8 cellular contexts compared by ENCODE assay signal in the genomic region with DNA sequence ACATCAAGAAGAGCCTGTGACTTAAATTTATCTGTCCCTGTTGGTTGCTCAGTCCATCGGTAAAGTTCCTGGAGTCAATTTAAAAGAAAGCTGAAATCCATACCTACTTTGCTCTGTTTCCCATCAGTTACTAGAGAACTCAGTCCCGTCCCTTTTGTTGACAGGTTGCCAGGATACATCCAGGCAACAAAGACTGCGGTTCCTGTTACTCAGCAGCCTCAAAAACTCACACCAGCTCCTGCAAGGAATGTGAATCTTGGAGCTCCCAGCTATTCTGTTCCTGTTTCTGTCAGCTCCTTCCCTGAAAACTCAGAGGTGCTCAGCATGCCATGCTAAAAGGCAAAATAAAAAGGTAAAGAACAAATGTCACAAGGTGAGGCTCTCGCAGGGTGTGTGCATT. TPM values are rescaled to one million over a fixed set of nuclear protein-coding genes. Genes with fewer than 3 reads are reported as not detected.
DNase-seq lines count a peak whose midpoint lies in the region; ATAC-seq, FAIRE-seq and TF ChIP-seq lines count a peak whose summit lies in the region.

Gene ZNF474 (plus strand): TSS at position 215 of the 400 bp plus-strand sequence. CDS start 22,445 bp downstream, outside the sequence.

- BruUV-seq in K562 (replicated peaks; lab: Mats Ljungman, UMichigan), result no TSS peak
- no TSS peak for BruUV-seq in HepG2 (replicated peaks; lab: Mats Ljungman, UMichigan)

- H3K4me1 Mint-ChIP-seq in activated T-helper 1 cell treated with anti-CD3 and anti-CD28 coated beads, Interleukin-12 subunit alpha, Interleukin-12 subunit beta, Interleukin-2, Interleukin-4 antibody, amounts not matched to agents 30 ng/mL and 10 ng/mL and 1 ng/mL, durations not matched to agents 14 hours and 24 hours and 36 hours (ENCODE audit: low read depth), result no peaks in the 10 kb centered on the region

- H2AFZ ChIP-seq in K562 (ENCODE audit: low read depth, low read length), result peak within 1 kb of the TSS; percentile 82
- no peak within 1 kb of the TSS for H2AFZ ChIP-seq in HepG2 (ENCODE audit: low read length)

- POLR2A ChIA-PET in K562 (lab: Yijun Ruan, JAX) (interaction anchor here (1.6 kb wide), 1 partner anchor 16 kb away, joined by 5 read pairs; no protein-coding TSS in a partner anchor), HepG2 (lab: Yijun Ruan, JAX) (no interaction called here)

- no peaks in the 10 kb centered on the region for H3K9me3 Mint-ChIP-seq in activated T-helper 1 cell treated with anti-CD3 and anti-CD28 coated beads, Interleukin-12 subunit alpha, Interleukin-12 subunit beta, Interleukin-2, Interleukin-4 antibody, amounts not matched to agents 30 ng/mL and 10 ng/mL and 1 ng/mL, durations not matched to agents 14 hours and 24 hours and 36 hours

- TF ChIP-seq EP300 in K562 (IDR thresholded peaks at IDR 0.05; ENCODE audit: low read length) (0 out of 2 replicates have a peak, but pooled peaks have one; percentile 19), HepG2 (IDR thresholded peaks at IDR 0.05; ENCODE audit: low read depth in 2 of 2, low read length in 2 of 2) (no peak), HepG2 (CRISPR knock-in tag; IDR thresholded peaks at IDR 0.05; ENCODE audit: borderline replicate concordance) (no peak)

- TF ChIP-seq CTCF in K562 (IDR thresholded peaks at IDR 0.05 in 2 of 3, conservative IDR thresholded peaks at IDR 0.05 in 1 of 3; ENCODE audit: insufficient read depth in 2 of 3, low read depth in 1 of 3, low read length in 3 of 3) (no peak), HepG2 (CRISPR knock-in tag; IDR thresholded peaks at IDR 0.05) (no peak)

- DNase-seq in Right ventricle myocardium inferior (ENCODE audit: missing footprints) (no peak), cardiac septum (ENCODE audit: low spot score) (no peak), K562 (ENCODE audit: extremely low read depth in 1 of 4, low spot score in 3 of 4) (peak; percentile 25 to 76 (median 30)), islet precursor cell (peak; percentile 96), HepG2 (ENCODE audit: low spot score) (no peak)
- DNase-seq in activated T-helper 1 cell treated with anti-CD3 and anti-CD28 coated beads, Interleukin-12 subunit alpha, Interleukin-12 subunit beta, Interleukin-2, Interleukin-4 antibody, amounts not matched to agents 30 ng/mL and 10 ng/mL and 1 ng/mL, durations not matched to agents 14 hours and 24 hours and 36 hours (ENCODE audit: low spot score), result no peak
- DNase-seq in activated CD4-positive, alpha-beta T cell treated with anti-CD3 and anti-CD28 coated beads, Interleukin-2, amount 50 U/mL, for 4 hours, result no peak

- H3K27ac ChIP-seq in K562 (ENCODE audit: extremely low read depth, low read depth, low read length) (0 out of 3 replicates have a peak within 1 kb of the TSS, but pooled peaks have one; percentile 39), HepG2 (ENCODE audit: extremely low read length, insufficient read depth, low read length) (no peak within 1 kb of the TSS)

- H3K4me3 ChIP-seq in K562 (no peak within 1 kb of the TSS), HepG2 (replicated peaks in 1 of 3; ENCODE audit: insufficient read depth in 1 of 3, low read depth in 2 of 3, low read length in 3 of 3) (no peak within 1 kb of the TSS)

- H3K9ac ChIP-seq in K562 (ENCODE audit: insufficient read depth in 1 of 2, low read depth in 2 of 2, low read length in 2 of 2) (0 out of 4 replicates have a peak within 1 kb of the TSS, but pooled peaks of 1 of the 2 experiments have one; percentile 27), HepG2 (ENCODE audit: insufficient read depth, low read depth, low read length) (no peak within 1 kb of the TSS)

- TF ChIP-seq RAD21 in K562 (CRISPR knock-in tag; conservative IDR thresholded peaks at IDR 0.05 in 1 of 2, IDR thresholded peaks at IDR 0.05 in 1 of 2) (no peak), HepG2 (CRISPR knock-in tag; IDR thresholded peaks at IDR 0.05) (no peak)

- H4K20me1 ChIP-seq in K562 (replicated peaks; ENCODE audit: control insufficient read depth, insufficient read depth, low read length), result no peaks in the 10 kb centered on the region
- no peaks in the 10 kb centered on the region for H4K20me1 ChIP-seq in HepG2 (ENCODE audit: insufficient read depth, low read length)

- intact Hi-C loops in Right ventricle myocardium inferior (cut with DNase I), result no loop called here
- intact Hi-C loops in cardiac septum (cut with DNase I), result no loop called here
- intact Hi-C loops in K562 (cut with micrococcal nuclease), result no loop called here
- intact Hi-C loops in HepG2 (cut with micrococcal nuclease; ENCODE audit: unreplicated experiment), result no loop called here
- intact Hi-C loops in activated T-helper 1 cell treated with anti-CD3 and anti-CD28 coated beads, Interleukin-12 subunit alpha, Interleukin-12 subunit beta, Interleukin-2, Interleukin-4 antibody, amounts not matched to agents 30 ng/mL and 10 ng/mL and 1 ng/mL, durations not matched to agents 14 hours and 24 hours and 36 hours (cut with micrococcal nuclease), result no loop called here

- FAIRE-seq in K562 (lab: Jason Lieb, UNC), result peak; percentile 79
- no peak for FAIRE-seq in HepG2 (lab: Jason Lieb, UNC)

- no peaks in the 10 kb centered on the region for H3K27me3 Mint-ChIP-seq in activated T-helper 1 cell treated with anti-CD3 and anti-CD28 coated beads, Interleukin-12 subunit alpha, Interleukin-12 subunit beta, Interleukin-2, Interleukin-4 antibody, amounts not matched to agents 30 ng/mL and 10 ng/mL and 1 ng/mL, durations not matched to agents 14 hours and 24 hours and 36 hours (ENCODE audit: insufficient read depth)

- H3K36me3 ChIP-seq in K562 (ENCODE audit: control insufficient read depth, insufficient read depth, low read length), result no peaks in the 10 kb centered on the region
- no peaks in the 10 kb centered on the region for H3K36me3 ChIP-seq in HepG2 (replicated peaks in 1 of 2; ENCODE audit: control insufficient read depth in 1 of 2, insufficient read depth in 2 of 2, low read length in 2 of 2)

- WGBS in K562 (ENCODE audit: insufficient coverage, low coverage, missing lambda C conversion rate), result 17% methylated on average over 4 of the region's 4 CpGs
- 23% methylated on average over 4 of the region's 4 CpGs for WGBS in HepG2 (ENCODE audit: low lambda C conversion rate)

- no peaks in the 10 kb centered on the region for H3K27me3 ChIP-seq in K562 (ENCODE audit: control insufficient read depth in 2 of 2, insufficient read depth in 2 of 2, low read length in 2 of 2)
- no peaks in the 10 kb centered on the region for H3K27me3 ChIP-seq in HepG2 (ENCODE audit: control insufficient read depth in 1 of 2, insufficient read depth in 2 of 2, low read length in 2 of 2)

- H3K4me2 ChIP-seq in K562 (ENCODE audit: insufficient read depth, low read length) (peak within 1 kb of the TSS; percentile 54), HepG2 (ENCODE audit: low read depth, low read length) (no peak within 1 kb of the TSS)

- ATAC-seq in Right ventricle myocardium inferior (peak; percentile 60), K562 (peak; percentile 66), HG02759 (IDR thresholded peaks at IDR 0.05; ENCODE audit: unreplicated experiment) (no peak), HepG2 (no peak)

- CTCF ChIA-PET in K562 (lab: Yijun Ruan, JAX; ENCODE audit: low intra/inter-chr PET ratio), result no interaction called here
- CTCF ChIA-PET in HepG2 (lab: Yijun Ruan, JAX; ENCODE audit: low intra/inter-chr PET ratio, low total read pairs), result no interaction called here

- H3K27ac Mint-ChIP-seq in activated T-helper 1 cell treated with anti-CD3 and anti-CD28 coated beads, Interleukin-12 subunit alpha, Interleukin-12 subunit beta, Interleukin-2, Interleukin-4 antibody, amounts not matched to agents 30 ng/mL and 10 ng/mL and 1 ng/mL, durations not matched to agents 14 hours and 24 hours and 36 hours, result no peak within 1 kb of the TSS

- no peaks in the 10 kb centered on the region for H3K9me1 ChIP-seq in K562 (ENCODE audit: control insufficient read depth, insufficient read depth, low read length)

- TF ChIP-seq POLR2A in K562 (conservative IDR thresholded peaks at IDR 0.05) (no peak), HepG2 (IDR thresholded peaks at IDR 0.05; ENCODE audit: insufficient read depth in 1 of 2, low read depth in 2 of 2, low read length in 2 of 2) (no peak)

- H3K4me1 ChIP-seq in K562 (replicated peaks in 1 of 2; ENCODE audit: control insufficient read depth in 2 of 2, insufficient read depth in 2 of 2, low read length in 2 of 2) (peaks cover 7 to 31% of the 10 kb centered on the region in 2 experiments; a peak in 3 of 5 replicates), HepG2 (ENCODE audit: insufficient read depth, low read length) (no peaks in the 10 kb centered on the region)

- no peaks in the 10 kb centered on the region for H3K79me2 ChIP-seq in K562 (ENCODE audit: control insufficient read depth, insufficient read depth, low read length)
- H3K79me2 ChIP-seq in HepG2 (ENCODE audit: insufficient read depth, low read length), result no peaks in the 10 kb centered on the region

- no peaks in the 10 kb centered on the region for H3K36me3 Mint-ChIP-seq in activated T-helper 1 cell treated with anti-CD3 and anti-CD28 coated beads, Interleukin-12 subunit alpha, Interleukin-12 subunit beta, Interleukin-2, Interleukin-4 antibody, amounts not matched to agents 30 ng/mL and 10 ng/mL and 1 ng/mL, durations not matched to agents 14 hours and 24 hours and 36 hours (ENCODE audit: low read depth)

- H3K4me3 Mint-ChIP-seq in activated T-helper 1 cell treated with anti-CD3 and anti-CD28 coated beads, Interleukin-12 subunit alpha, Interleukin-12 subunit beta, Interleukin-2, Interleukin-4 antibody, amounts not matched to agents 30 ng/mL and 10 ng/mL and 1 ng/mL, durations not matched to agents 14 hours and 24 hours and 36 hours, result no peak within 1 kb of the TSS

- in situ Hi-C loops in K562 (cut with MboI) (no loop called here), HepG2 (cut with HindIII; ENCODE audit: extremely low pct_ligation_motif_present, low pct_unique_long_range_greater_than_20kb) (no loop called here)

- H3K9me3 ChIP-seq in K562 (replicated peaks; ENCODE audit: control insufficient read depth, insufficient read depth, low read depth, low read length) (no peaks in the 10 kb centered on the region), HepG2 (ENCODE audit: low read length) (no peaks in the 10 kb centered on the region)

RNA-seq across cellular contexts. Expression of gene ZNF474, which starts in this region (rescaled TPM):
- total RNA-seq in Right ventricle myocardium inferior (not detected), cardiac septum (not detected), K562 (2014; rRNA removed) (0.08 and 0.50 TPM in 2 replicates), K562 (2014; rRNA removed; fragmentation: Illumina TruSeq; extraction: Trizol) (0.45 and 0.47 TPM in 2 replicates), K562 (2015; rRNA removed; fragmentation: Illumina TruSeq; extraction: Trizol) (0.26 and 0.62 TPM in 2 replicates), K562 (2021) (0.16 and 0.25 TPM in 2 replicates), HepG2 (2016; rRNA removed; fragmentation: Illumina TruSeq; extraction: Trizol) (0.07 TPM in 1 of 2 replicates, not detected in the other)
- total RNA-seq in K562 (2011; cell fraction: chromatin; rRNA removed; ENCODE audit: low replicate concordance), result 0.23 and 0.95 TPM in 2 replicates
- total RNA-seq in K562 (2011; cell fraction: nucleolus; rRNA removed), result 0.17 and 0.79 TPM in 2 replicates
- total RNA-seq in K562 (2011; cell fraction: nucleoplasm; rRNA removed), result 0.44 and 0.92 TPM in 2 replicates
- polyA plus RNA-seq in K562 (2011; rRNA removed) (0.31 and 0.45 TPM in 2 replicates), K562 (2014; fragmentation: Illumina TruSeq; extraction: Trizol) (0.22 and 0.31 TPM in 2 replicates), K562 (2014; fragmentation: Nextera tagmentation; extraction: Ambion mirVana) (under 1 TPM; 0.35 to 0.39 TPM), K562 (2014; rRNA removed) (0.13 and 0.21 TPM in 2 replicates), HepG2 (2011; rRNA removed) (not detected in 2 replicates)
- polyA plus RNA-seq in K562 (2011; cell fraction: cytosol; rRNA removed), result 0.12 and 0.21 TPM in 2 replicates
- 0.28 and 0.63 TPM in 2 replicates for polyA plus RNA-seq in K562 (2011; cell fraction: nucleus; rRNA removed)
- polyA plus RNA-seq in K562 (2012), result 0.08 and 0.39 TPM in 2 replicates
- 0.42 and 0.60 TPM in 2 replicates for polyA minus RNA-seq in K562 (2011; rRNA and poly(A)+ RNA removed)
- polyA minus RNA-seq in K562 (2011; cell fraction: cytosol; rRNA and poly(A)+ RNA removed), result not detected in 2 replicates
- 0.27 and 0.44 TPM in 2 replicates for polyA minus RNA-seq in K562 (2011; cell fraction: nucleus; rRNA and poly(A)+ RNA removed)
- not detected in 2 replicates for total RNA-seq in HepG2 (2016; cell fraction: cytosol; rRNA removed; fragmentation: Illumina TruSeq; extraction: Trizol; ENCODE audit: low read depth)
- total RNA-seq in HepG2 (2016; cell fraction: insoluble cytoplasmic fraction; rRNA removed; fragmentation: Illumina TruSeq; extraction: Trizol), result 0.13 TPM in 1 of 2 replicates, not detected in the other
- 0.10 and 0.25 TPM in 2 replicates for total RNA-seq in HepG2 (2016; cell fraction: membrane; rRNA removed; fragmentation: Illumina TruSeq; extraction: Trizol)
- total RNA-seq in HepG2 (2016; cell fraction: nucleus; rRNA removed; fragmentation: Illumina TruSeq; extraction: Trizol), result 0.25 and 0.38 TPM in 2 replicates
- polyA plus RNA-seq in HepG2 (2011; cell fraction: cytosol; rRNA removed), result 0.04 TPM in 1 of 2 replicates, not detected in the other
- polyA plus RNA-seq in HepG2 (2011; cell fraction: nucleus; rRNA removed), result 0.10 TPM in 2 replicates
- polyA plus RNA-seq in HepG2 (2012), result 0.11 TPM in 1 of 2 replicates, not detected in the other
- polyA plus RNA-seq in HepG2 (2016; cell fraction: cytosol; fragmentation: Illumina TruSeq; extraction: Trizol; ENCODE audit: low read depth), result not detected in 2 replicates
- polyA plus RNA-seq in HepG2 (2016; cell fraction: insoluble cytoplasmic fraction; fragmentation: Illumina TruSeq; extraction: Trizol; ENCODE audit: low read depth), result not detected in 2 replicates
- polyA plus RNA-seq in HepG2 (2016; cell fraction: membrane; fragmentation: Illumina TruSeq; extraction: Trizol; ENCODE audit: low read depth), result not detected in 2 replicates
- not detected in 2 replicates for polyA plus RNA-seq in HepG2 (2016; cell fraction: nucleus; fragmentation: Illumina TruSeq; extraction: Trizol; ENCODE audit: insufficient read depth, low read depth)
- 0.12 TPM in 1 of 2 replicates, not detected in the other for polyA minus RNA-seq in HepG2 (2011; rRNA and poly(A)+ RNA removed; ENCODE audit: low replicate concordance)
- not detected in 2 replicates for polyA minus RNA-seq in HepG2 (2011; cell fraction: cytosol; rRNA and poly(A)+ RNA removed)
- polyA minus RNA-seq in HepG2 (2011; cell fraction: nucleus; rRNA and poly(A)+ RNA removed), result 0.26 and 0.37 TPM in 2 replicates
- not detected in 2 replicates for total RNA-seq in activated T-helper 1 cell treated with anti-CD3 and anti-CD28 coated beads, Interleukin-12 subunit alpha, Interleukin-12 subunit beta, Interleukin-2, Interleukin-4 antibody, amounts not matched to agents 30 ng/mL and 10 ng/mL and 1 ng/mL, durations not matched to agents 14 hours and 24 hours and 36 hours

Comparison
In these comparisons a context has a peak if more than half of its experiments do, and no peak if none do; other contexts are left out.
1. Peak in ATAC-seq in Right ventricle myocardium inferior; RNA of the gene not detected or under 1 TPM.
2. Peak in DNase-seq, ATAC-seq, H3K27ac ChIP-seq and H3K4me2 ChIP-seq in K562; RNA of the gene not detected or under 1 TPM.